Comparison of ENCODE assay signal across 25 cellular contexts in the genomic region with DNA sequence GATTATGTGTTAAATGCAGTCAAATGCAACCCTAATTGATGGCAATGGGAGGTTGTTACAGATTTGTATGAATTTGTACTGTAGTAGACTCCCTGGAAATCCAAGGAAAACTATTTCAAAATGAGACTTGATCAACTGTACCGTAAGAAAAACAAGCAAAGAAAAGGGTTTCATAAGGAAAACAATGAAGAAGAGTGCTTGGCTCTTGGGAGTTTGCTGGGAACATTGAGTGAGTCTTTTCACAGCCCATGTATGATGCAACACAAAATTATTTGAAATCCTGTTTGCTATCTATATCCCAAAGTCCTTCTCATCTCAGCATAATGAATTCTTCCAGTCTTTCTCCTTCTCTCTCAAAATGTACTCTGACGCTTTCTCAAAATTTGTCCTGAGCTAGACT.
DNase-seq lines count a peak whose midpoint lies in the region; ATAC-seq and TF ChIP-seq lines count a peak whose summit lies in the region.
"Had no signal": no experiment of that assay in that cellular context is flagged by ENCODE, and none has a peak within 500 bp of the region (broad histone marks: within the 10 kb centered on the region; RNA-seq: fewer than 3 reads in every experiment).

No MANE protein-coding gene starts in this region.

- H3K36me3 Mint-ChIP-seq in WTC11: no peaks in the 10 kb centered on the region
- no peaks in the 10 kb centered on the region for H3K36me3 Mint-ChIP-seq in endodermal cell (ENCODE audit: low read depth)
- H3K36me3 Mint-ChIP-seq in stimulated activated memory B cell treated with anti-CD40 and anti-IgM and Interleukin-4, amounts not matched to agents 10 μg/mL and 1 μg/mL and 100 μg/mL, for 72 hours: no peaks in the 10 kb centered on the region
- H3K36me3 Mint-ChIP-seq: activated naive CD8-positive, alpha-beta T cell; neural progenitor cell had no signal

- CTCF ChIA-PET in WTC11 (lab: Charles Lee): interaction anchor here (1.3 kb wide), 1 partner anchor 321 kb away, joined by 4 read pairs; no protein-coding TSS in a partner anchor

- no peaks in the 10 kb centered on the region for H3K36me3 ChIP-seq in endodermal cell (ENCODE audit: control insufficient read depth, insufficient read depth, low read length)
- H3K36me3 ChIP-seq: esophagus squamous epithelium, heart left ventricle, neural progenitor cell, Peyer's patch, tibial nerve had no signal

- no peak overlapping the region for H3K4me3 ChIP-seq in endodermal cell (ENCODE audit: low read length)
- H3K4me3 ChIP-seq: esophagus squamous epithelium, heart left ventricle, neural progenitor cell, Peyer's patch, tibial nerve had no signal

- WGBS in endodermal cell (ENCODE audit: insufficient coverage in 1 of 2, insufficient read length in 1 of 2), 2 experiments: 76 to 89% methylated on average over 2 of the region's 2 CpGs

- H3K4me1 Mint-ChIP-seq in WTC11 (peaks cover 23% of the 10 kb centered on the region), endodermal cell (peaks cover 17% of the 10 kb centered on the region)
- H3K4me1 Mint-ChIP-seq in stimulated activated memory B cell treated with anti-CD40 and anti-IgM and Interleukin-4, amounts not matched to agents 10 μg/mL and 1 μg/mL and 100 μg/mL, for 72 hours: no peaks in the 10 kb centered on the region
- H3K4me1 Mint-ChIP-seq: activated CD4-positive, alpha-beta T cell treated with anti-CD3 and anti-CD28 coated beads, Interleukin-2, amount 10 ng/mL, durations not matched to agents 24 days and 14 days had no signal

- POLR2A ChIA-PET in WTC11 (lab: Charles Lee): interaction anchor here (1.0 kb wide), 1 partner anchor 25 kb away, joined by 3 read pairs; no protein-coding TSS in a partner anchor

- H3K27me3 ChIP-seq in endodermal cell (ENCODE audit: control insufficient read depth, insufficient read depth, low read length, poor library complexity, severe bottlenecking): no peaks in the 10 kb centered on the region
- H3K27me3 ChIP-seq: esophagus squamous epithelium, neural progenitor cell, Peyer's patch, tibial nerve had no signal

- ATAC-seq in WTC11 (no peak), sciatic nerve (peak; percentile 95)
- no peak for ATAC-seq in stimulated activated memory B cell treated with anti-CD40 and anti-IgM and Interleukin-4, amounts not matched to agents 10 μg/mL and 1 μg/mL and 100 μg/mL, for 72 hours

- H3K27me3 Mint-ChIP-seq in WTC11 (ENCODE audit: low read depth) (no peaks in the 10 kb centered on the region), endodermal cell (ENCODE audit: insufficient read depth) (no peaks in the 10 kb centered on the region)
- H3K27me3 Mint-ChIP-seq in stimulated activated memory B cell treated with anti-CD40 and anti-IgM and Interleukin-4, amounts not matched to agents 10 μg/mL and 1 μg/mL and 100 μg/mL, for 72 hours: peaks cover 20% of the 10 kb centered on the region

- no peak overlapping the region for H3K9ac ChIP-seq in endodermal cell (ENCODE audit: extremely low read depth, low read length, poor library complexity, severe bottlenecking)
- H3K9ac ChIP-seq: KMS-11, neural progenitor cell had no signal

- intact Hi-C loops in sciatic nerve (cut with DNase I): no loop called here

- no peaks in the 10 kb centered on the region for H3K4me1 ChIP-seq in endodermal cell (ENCODE audit: control insufficient read depth, insufficient read depth, low read length)
- H3K4me1 ChIP-seq: esophagus squamous epithelium, heart left ventricle, neural progenitor cell, Peyer's patch had no signal

- H3K9me3 Mint-ChIP-seq in WTC11: no peaks in the 10 kb centered on the region
- no peaks in the 10 kb centered on the region for H3K9me3 Mint-ChIP-seq in endodermal cell
- no peaks in the 10 kb centered on the region for H3K9me3 Mint-ChIP-seq in stimulated activated memory B cell treated with anti-CD40 and anti-IgM and Interleukin-4, amounts not matched to agents 10 μg/mL and 1 μg/mL and 100 μg/mL, for 72 hours
- H3K9me3 Mint-ChIP-seq: activated CD4-positive, alpha-beta T cell treated with anti-CD3 and anti-CD28 coated beads, Interleukin-2, amount 10 ng/mL, durations not matched to agents 24 days and 14 days; neural progenitor cell had no signal

- TF ChIP-seq CTCF in WTC11 (IDR thresholded peaks at IDR 0.05): no peak
- TF ChIP-seq CTCF in endodermal cell (conservative IDR thresholded peaks at IDR 0.05): no peak

- H3K27ac Mint-ChIP-seq in WTC11: peak overlapping the region; percentile 65; the same call in 1 of the 2 replicates
- no peak overlapping the region for H3K27ac Mint-ChIP-seq in endodermal cell
- no peak overlapping the region for H3K27ac Mint-ChIP-seq in stimulated activated memory B cell treated with anti-CD40 and anti-IgM and Interleukin-4, amounts not matched to agents 10 μg/mL and 1 μg/mL and 100 μg/mL, for 72 hours
- H3K27ac Mint-ChIP-seq: activated CD4-positive, alpha-beta T cell treated with anti-CD3 and anti-CD28 coated beads, Interleukin-2, amount 10 ng/mL, durations not matched to agents 24 days and 14 days; activated naive CD8-positive, alpha-beta T cell; neural progenitor cell had no signal

- H3K4me3 Mint-ChIP-seq in WTC11: peak overlapping the region; percentile 0; the same call in 1 of the 2 replicates
- H3K4me3 Mint-ChIP-seq in endodermal cell: no peak overlapping the region
- no peak overlapping the region for H3K4me3 Mint-ChIP-seq in stimulated activated memory B cell treated with anti-CD40 and anti-IgM and Interleukin-4, amounts not matched to agents 10 μg/mL and 1 μg/mL and 100 μg/mL, for 72 hours
- H3K4me3 Mint-ChIP-seq: activated CD4-positive, alpha-beta T cell treated with anti-CD3 and anti-CD28 coated beads, Interleukin-2, amount 10 ng/mL, durations not matched to agents 24 days and 14 days; activated naive CD8-positive, alpha-beta T cell; neural progenitor cell had no signal

- DNase-seq in GM03348 (ENCODE audit: low spot score) (peak; percentile 7), WTC11 (ENCODE audit: low spot score) (no peak), fibroblast of peridontal ligament (ENCODE audit: extremely low read depth) (peak; percentile 63), sciatic nerve (ENCODE audit: low spot score) (no peak), NCI-H2029 treated with DMSO at 0.1 percent for 48 hours (lab: John Stamatoyannopoulos, UW) (no peak), endodermal cell (no peak)
- DNase-seq: ACHN; activated CD4-positive, alpha-beta T cell treated with anti-CD3 and anti-CD28 coated beads, Interleukin-2, amount 10 ng/mL, durations not matched to agents 24 days and 14 days; activated effector memory CD4-positive, alpha-beta T cell treated with anti-CD3 and anti-CD28 coated beads, Interleukin-2, amount 50 U/mL, for 16 hours; esophagus squamous epithelium; HCEC 1CT; heart left ventricle; NCI-H2227 treated with DMSO at 0.1 percent for 48 hours; Peyer's patch; right cardiac atrium; SIG-M5; stimulated activated CD4-positive, alpha-beta T cell treated with anti-CD3 and anti-CD28 coated beads, Interleukin-4, amount 100 ng/mL, for 24 hours; SW 1271; T1000 had no signal

- no peak overlapping the region for H3K27ac ChIP-seq in endodermal cell (ENCODE audit: low read depth, low read length)
- H3K27ac ChIP-seq: esophagus squamous epithelium, heart left ventricle, KMS-11, neural progenitor cell, Peyer's patch, tibial nerve, VCaP had no signal

- no peaks in the 10 kb centered on the region for H3K9me3 ChIP-seq in endodermal cell (ENCODE audit: control insufficient read depth, low read length)
- H3K9me3 ChIP-seq: esophagus squamous epithelium, heart left ventricle, Peyer's patch, tibial nerve had no signal

TF ChIP-seq in WTC11, 78 proteins besides CTCF, POLR2A, EP300 and RAD21 (continues in another document):
- TF ChIP-seq FOXP1 (CRISPR knock-in tag; IDR thresholded peaks at IDR 0.05; ENCODE audit: borderline replicate concordance) (no peak), FOXK1 (CRISPR knock-in tag; IDR thresholded peaks at IDR 0.05) (no peak), PRRX2 (CRISPR knock-in tag; IDR thresholded peaks at IDR 0.05) (no peak), JUN (CRISPR knock-in tag; IDR thresholded peaks at IDR 0.05) (no peak), NFYB (CRISPR knock-in tag; conservative IDR thresholded peaks at IDR 0.05; ENCODE audit: low read depth) (no peak), NR3C1 (CRISPR knock-in tag; conservative IDR thresholded peaks at IDR 0.05; ENCODE audit: low read depth) (no peak), ATF2 (CRISPR knock-in tag; IDR thresholded peaks at IDR 0.05; ENCODE audit: borderline replicate concordance, low read depth) (no peak)
- TF ChIP-seq, protein P1, sequence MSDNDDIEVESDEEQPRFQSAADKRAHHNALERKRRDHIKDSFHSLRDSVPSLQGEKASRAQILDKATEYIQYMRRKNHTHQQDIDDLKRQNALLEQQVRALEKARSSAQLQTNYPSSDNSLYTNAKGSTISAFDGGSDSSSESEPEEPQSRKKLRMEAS (CRISPR knock-in tag; IDR thresholded peaks at IDR 0.05): no peak
- TF ChIP-seq, protein P2, sequence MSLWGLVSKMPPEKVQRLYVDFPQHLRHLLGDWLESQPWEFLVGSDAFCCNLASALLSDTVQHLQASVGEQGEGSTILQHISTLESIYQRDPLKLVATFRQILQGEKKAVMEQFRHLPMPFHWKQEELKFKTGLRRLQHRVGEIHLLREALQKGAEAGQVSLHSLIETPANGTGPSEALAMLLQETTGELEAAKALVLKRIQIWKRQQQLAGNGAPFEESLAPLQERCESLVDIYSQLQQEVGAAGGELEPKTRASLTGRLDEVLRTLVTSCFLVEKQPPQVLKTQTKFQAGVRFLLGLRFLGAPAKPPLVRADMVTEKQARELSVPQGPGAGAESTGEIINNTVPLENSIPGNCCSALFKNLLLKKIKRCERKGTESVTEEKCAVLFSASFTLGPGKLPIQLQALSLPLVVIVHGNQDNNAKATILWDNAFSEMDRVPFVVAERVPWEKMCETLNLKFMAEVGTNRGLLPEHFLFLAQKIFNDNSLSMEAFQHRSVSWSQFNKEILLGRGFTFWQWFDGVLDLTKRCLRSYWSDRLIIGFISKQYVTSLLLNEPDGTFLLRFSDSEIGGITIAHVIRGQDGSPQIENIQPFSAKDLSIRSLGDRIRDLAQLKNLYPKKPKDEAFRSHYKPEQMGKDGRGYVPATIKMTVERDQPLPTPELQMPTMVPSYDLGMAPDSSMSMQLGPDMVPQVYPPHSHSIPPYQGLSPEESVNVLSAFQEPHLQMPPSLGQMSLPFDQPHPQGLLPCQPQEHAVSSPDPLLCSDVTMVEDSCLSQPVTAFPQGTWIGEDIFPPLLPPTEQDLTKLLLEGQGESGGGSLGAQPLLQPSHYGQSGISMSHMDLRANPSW (CRISPR knock-in tag; conservative IDR thresholded peaks at IDR 0.05; ENCODE audit: low read depth): no peak

Comparison
In these comparisons a context has a peak if more than half of its experiments do, and no peak if none do; other contexts are left out.
1. DNase-seq: peak in GM03348 (single experiment) and fibroblast of peridontal ligament (single experiment); none in WTC11 (single experiment), sciatic nerve (single experiment), NCI-H2029 treated with DMSO at 0.1 percent for 48 hours (single experiment) and endodermal cell (single experiment).